In the genomic region with DNA sequence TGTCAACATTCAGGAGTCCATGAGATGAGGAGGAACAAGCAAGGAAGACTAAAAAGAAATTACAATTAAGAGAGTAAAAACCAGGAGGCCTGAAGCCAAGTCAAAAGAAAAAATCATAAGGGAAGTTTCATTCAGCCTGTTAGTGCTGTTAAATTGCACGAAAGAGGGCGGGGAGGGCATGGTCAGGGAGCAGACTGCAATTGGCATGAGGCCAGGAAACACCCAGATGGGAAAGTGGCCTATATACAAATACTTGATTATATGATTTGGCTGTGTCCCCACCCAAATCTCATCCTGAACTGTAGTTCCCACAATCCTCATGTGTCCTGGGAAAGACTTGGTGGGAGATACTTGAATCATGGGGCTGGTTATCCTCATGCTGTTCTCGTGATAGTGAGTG, we compare ENCODE assay signal across 14 cellular contexts.
"Had no signal": no experiment of that assay in that cellular context is flagged by ENCODE, and none has a peak within 500 bp of the region (broad histone marks: within the 10 kb centered on the region; RNA-seq: fewer than 3 reads in every experiment).

No MANE protein-coding gene starts in this region.

- H3K4me1 ChIP-seq: left lung, parathyroid adenoma had no signal

- ATAC-seq: esophagus mucosa; left lung; natural killer cell; stimulated activated effector memory CD8-positive, alpha-beta T cell treated with anti-CD3 and anti-CD28 coated beads, Interleukin-12 subunit alpha, Interleukin-12 subunit beta, amount 100 ng/mL, for 72 hours had no signal

- H3K4me3 ChIP-seq: left lung had no signal

- H3K27me3 ChIP-seq: left lung, neutrophil had no signal

- DNase-seq: activated CD4-positive, CD25-positive, alpha-beta regulatory T cell treated with anti-CD3 and anti-CD28 coated beads, Interleukin-2, amount 50 U/mL, for 72 hours; activated naive CD4-positive, alpha-beta T cell; activated T-cell treated with anti-CD3 and anti-CD28 coated beads for 4 hours; aorta; foreskin fibroblast; hippocampal formation; left lung; mammary epithelial cell; natural killer cell; T1000 had no signal

- H3K27ac ChIP-seq: left lung, neutrophil, parathyroid adenoma had no signal

- H3K9me3 ChIP-seq: neutrophil had no signal
